In the genomic region with DNA sequence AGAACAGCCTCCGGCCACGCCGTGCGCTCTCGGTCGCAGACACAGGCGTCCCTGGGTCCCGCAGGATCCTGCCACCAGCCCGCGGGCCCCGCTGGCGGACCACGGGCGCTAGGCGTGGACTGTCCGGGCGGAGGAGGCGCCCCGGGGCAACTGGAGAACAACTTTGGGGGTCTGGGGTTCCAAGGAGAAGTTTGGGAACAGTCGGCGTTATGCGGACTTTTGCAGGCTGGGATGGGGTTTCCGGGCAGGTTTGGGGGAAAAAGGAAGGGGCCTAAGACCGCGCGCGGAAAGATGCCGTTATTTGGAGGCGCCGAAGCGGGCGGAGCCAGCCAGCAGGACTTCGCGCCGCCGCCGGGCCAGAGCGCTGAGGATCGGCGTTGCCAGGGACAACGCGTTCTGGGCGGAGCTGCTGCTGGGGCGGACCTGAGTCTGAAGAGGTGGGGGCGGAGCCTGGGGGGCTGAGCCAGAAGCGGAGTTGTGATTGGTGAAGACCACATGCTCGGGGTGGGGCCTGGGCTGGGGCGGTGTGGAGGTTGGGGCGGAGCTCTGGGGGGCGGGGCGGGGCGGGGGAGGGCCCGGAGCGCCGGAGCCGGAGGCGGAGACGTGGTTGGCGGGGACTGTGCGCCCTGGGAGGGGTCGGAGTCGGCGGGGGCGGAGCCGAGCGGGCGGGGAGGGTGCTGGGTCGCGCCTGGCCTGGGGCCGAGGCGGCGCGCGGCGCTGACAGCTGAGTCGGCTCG, we compare ENCODE assay signal across 1 cellular context.
TF ChIP-seq lines count a peak whose summit lies in the region.

A gene (plus strand): TSS at position 680 of the 737 bp plus-strand sequence. CDS start 120 bp downstream, outside the sequence.

TF ChIP-seq in HCT116, 20 proteins besides CTCF, POLR2A, EP300 and RAD21 (continued from another document):
- TF ChIP-seq, protein P1, sequence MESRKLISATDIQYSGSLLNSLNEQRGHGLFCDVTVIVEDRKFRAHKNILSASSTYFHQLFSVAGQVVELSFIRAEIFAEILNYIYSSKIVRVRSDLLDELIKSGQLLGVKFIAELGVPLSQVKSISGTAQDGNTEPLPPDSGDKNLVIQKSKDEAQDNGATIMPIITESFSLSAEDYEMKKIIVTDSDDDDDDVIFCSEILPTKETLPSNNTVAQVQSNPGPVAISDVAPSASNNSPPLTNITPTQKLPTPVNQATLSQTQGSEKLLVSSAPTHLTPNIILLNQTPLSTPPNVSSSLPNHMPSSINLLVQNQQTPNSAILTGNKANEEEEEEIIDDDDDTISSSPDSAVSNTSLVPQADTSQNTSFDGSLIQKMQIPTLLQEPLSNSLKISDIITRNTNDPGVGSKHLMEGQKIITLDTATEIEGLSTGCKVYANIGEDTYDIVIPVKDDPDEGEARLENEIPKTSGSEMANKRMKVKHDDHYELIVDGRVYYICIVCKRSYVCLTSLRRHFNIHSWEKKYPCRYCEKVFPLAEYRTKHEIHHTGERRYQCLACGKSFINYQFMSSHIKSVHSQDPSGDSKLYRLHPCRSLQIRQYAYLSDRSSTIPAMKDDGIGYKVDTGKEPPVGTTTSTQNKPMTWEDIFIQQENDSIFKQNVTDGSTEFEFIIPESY (IDR thresholded peaks at IDR 0.05; ENCODE audit: extremely low read depth, insufficient replicate concordance, low read length) = no peak
- TF ChIP-seq ZFX (IDR thresholded peaks at IDR 0.05) (no peak; the same call in 1 of the 2 replicates), EZH2phosphoT487 (IDR thresholded peaks at IDR 0.05; ENCODE audit: borderline replicate concordance) (no peak), SP1 (IDR thresholded peaks at IDR 0.05; ENCODE audit: low read depth) (peak; percentile 74)
